Comparison of ENCODE assay signal across 9 cellular contexts in the genomic region with DNA sequence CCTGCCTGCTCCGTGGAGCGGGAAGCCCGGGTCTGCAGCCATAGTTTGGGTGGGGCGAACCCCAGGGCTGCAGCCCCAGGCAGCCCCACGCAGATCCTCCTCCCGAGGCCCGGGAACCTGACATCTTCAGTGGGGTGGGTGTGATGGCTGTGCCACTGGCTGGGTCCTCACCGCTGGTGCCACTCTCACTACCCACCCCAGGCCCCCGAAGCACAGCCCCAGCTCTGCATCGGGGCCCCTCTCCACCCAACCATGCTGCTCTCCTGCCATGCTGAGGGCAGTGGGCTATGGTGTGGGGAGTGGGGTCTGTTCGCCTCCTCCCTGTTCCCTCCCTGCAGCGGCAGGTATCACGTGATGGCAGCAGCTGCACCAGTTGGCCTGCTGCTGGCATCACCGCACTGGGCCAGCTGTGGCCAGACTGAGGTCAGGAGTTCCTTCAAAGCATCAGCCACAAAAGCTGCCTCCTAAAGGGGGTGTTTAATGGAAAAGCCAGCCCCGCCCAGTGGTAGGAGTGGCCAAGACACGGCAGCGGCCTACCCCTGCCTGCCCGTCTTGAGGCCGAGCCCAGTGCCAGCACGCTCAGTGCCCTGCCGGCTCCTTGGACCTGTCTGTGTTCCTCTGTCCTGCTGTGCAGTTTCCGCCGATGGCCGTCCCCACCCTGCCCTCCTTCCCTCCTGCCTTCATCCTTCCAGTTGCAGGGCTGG. TPM values are rescaled to one million over a fixed set of nuclear protein-coding genes. Genes with fewer than 3 reads are reported as not detected.
DNase-seq lines count a peak whose midpoint lies in the region; ATAC-seq, FAIRE-seq and TF ChIP-seq lines count a peak whose summit lies in the region.
"Had no signal": no experiment of that assay in that cellular context is flagged by ENCODE, and none has a peak within 500 bp of the region (broad histone marks: within the 10 kb centered on the region; RNA-seq: fewer than 3 reads in every experiment).

No MANE protein-coding gene starts in this region.

- TF ChIP-seq EP300 in H1 (IDR thresholded peaks at IDR 0.05; ENCODE audit: borderline replicate concordance in 1 of 2, low read depth in 2 of 2, low read length in 2 of 2) = no peak

- POLR2A ChIA-PET in H1 (lab: Charles Lee; ENCODE audit: partially characterized antibody) = interaction anchor here (1.2 to 2.7 kb wide), 4 partner anchors 11 to 25 kb away, joined by 3 to 17 read pairs (median 3); partner anchors contain the start of gene KCTD5

- H3K9me3 ChIP-seq in H1 (ENCODE audit: insufficient read depth in 2 of 2, low read depth in 1 of 2, low read length in 1 of 2) = no peaks in the 10 kb centered on the region
- H3K9me3 ChIP-seq in lung (ENCODE audit: control insufficient read depth in 2 of 2, insufficient read depth in 1 of 2, low read length in 1 of 2) = no peaks in the 10 kb centered on the region

- peak overlapping the region; percentile 95 for H4K8ac ChIP-seq in H1 (ENCODE audit: extremely low read depth, insufficient read depth, low read length)

- H3K14ac ChIP-seq in H1 (ENCODE audit: insufficient read length) = no peak overlapping the region

- no peak for TF ChIP-seq CTCF in H1 (IDR thresholded peaks at IDR 0.05; ENCODE audit: control extremely low read depth in 1 of 3, insufficient read depth in 1 of 3, low read depth in 1 of 3, low read length in 3 of 3)
- no peak for TF ChIP-seq CTCF in lung (IDR thresholded peaks at IDR 0.05; ENCODE audit: control extremely low read depth, extremely low read depth)
- no peak for TF ChIP-seq CTCF in osteocyte (IDR thresholded peaks at IDR 0.05)

- H4K5ac ChIP-seq in H1 (ENCODE audit: insufficient read length, low read depth, low read length) = peak overlapping the region; percentile 66

- H3K27me3 Mint-ChIP-seq in osteocyte (ENCODE audit: unreplicated experiment) = no peaks in the 10 kb centered on the region
- no peaks in the 10 kb centered on the region for H3K27me3 Mint-ChIP-seq in activated T-cell treated with anti-CD3 and anti-CD28 coated beads, Interleukin-2, amount 50 U/mL, for 24 hours

- H3K4me1 Mint-ChIP-seq in osteocyte (ENCODE audit: unreplicated experiment) = no peaks in the 10 kb centered on the region
- peaks cover 15% of the 10 kb centered on the region for H3K4me1 Mint-ChIP-seq in activated T-cell treated with anti-CD3 and anti-CD28 coated beads, Interleukin-2, amount 50 U/mL, for 24 hours (ENCODE audit: low read depth)

- H3K27me3 ChIP-seq in H1 (replicated peaks in 1 of 4; ENCODE audit: control insufficient read depth in 3 of 4, extremely low read depth in 1 of 4, insufficient read depth in 3 of 4, low read length in 3 of 4) = no peaks in the 10 kb centered on the region
- no peaks in the 10 kb centered on the region for H3K27me3 ChIP-seq in lung (ENCODE audit: control insufficient read depth, insufficient read depth)
- H3K27me3 ChIP-seq: brain microvascular endothelial cell had no signal

- H3K56ac ChIP-seq in H1 (replicated peaks; ENCODE audit: insufficient read length, low read depth, low read length) = no peak overlapping the region

- H3K4me1 ChIP-seq in H1 (replicated peaks in 1 of 4; ENCODE audit: control insufficient read depth in 3 of 4, insufficient read depth in 4 of 4, low read length in 3 of 4) (peaks cover 0 to 7% (median 5%) of the 10 kb centered on the region in 4 experiments; a peak in 6 of 7 replicates), lung (ENCODE audit: control insufficient read depth in 2 of 2, insufficient read depth in 2 of 2, low read length in 2 of 2) (peaks cover 0 to 11% of the 10 kb centered on the region in 2 donors)

- peaks cover 0 to 24% of the 10 kb centered on the region in 2 experiments; a peak in 2 of 4 replicates for H3K79me2 ChIP-seq in H1 (ENCODE audit: control insufficient read depth in 1 of 2, insufficient read depth in 2 of 2, low read length in 2 of 2)

- H3K36me3 Mint-ChIP-seq in osteocyte (ENCODE audit: unreplicated experiment) = peaks cover 9% of the 10 kb centered on the region
- H3K36me3 Mint-ChIP-seq in activated T-cell treated with anti-CD3 and anti-CD28 coated beads, Interleukin-2, amount 50 U/mL, for 24 hours (ENCODE audit: low read depth) = peaks cover 50% of the 10 kb centered on the region

- peaks cover 3 to 10% of the 10 kb centered on the region in 2 experiments for H4K20me1 ChIP-seq in H1 (replicated peaks in 1 of 2; ENCODE audit: control insufficient read depth in 1 of 2, insufficient read depth in 2 of 2, low read length in 2 of 2)

- H3K79me1 ChIP-seq in H1 (ENCODE audit: low read depth, low read length) = peaks cover 15% of the 10 kb centered on the region

- H3K18ac ChIP-seq in H1 (ENCODE audit: extremely low read depth, low read length) = no peak overlapping the region; the same call in 1 of the 2 replicates

- H3K4me2 ChIP-seq in H1 (ENCODE audit: insufficient read depth in 1 of 2, low read depth in 2 of 2, low read length in 2 of 2) = no peak overlapping the region

- no peak overlapping the region for H2BK20ac ChIP-seq in H1 (ENCODE audit: low read length)

- WGBS in H1 (ENCODE audit: extremely low coverage in 1 of 2, insufficient coverage in 1 of 2, insufficient read length in 1 of 2, insufficient replicate concordance in 2 of 2, low coverage in 1 of 2, low lambda C conversion rate in 2 of 2, missing lambda C conversion rate in 1 of 2), 2 experiments = 85% methylated on average over 19 of the region's 24 CpGs; no CpG with 5 or more reads in 1 of the 2 experiments
- WGBS in lung, 2 donors = 85 to 88% methylated on average over 22 to 24 of the region's 24 CpGs

- H3K36me3 ChIP-seq in H1 (ENCODE audit: control insufficient read depth in 2 of 4, insufficient read depth in 4 of 4, low read length in 3 of 4) = peaks cover 0 to 3% (median under 1%) of the 10 kb centered on the region in 4 experiments; a peak in 3 of 8 replicates
- peaks cover 6 to 31% of the 10 kb centered on the region in 2 donors for H3K36me3 ChIP-seq in lung (ENCODE audit: control insufficient read depth in 2 of 2, insufficient read depth in 2 of 2, low read length in 2 of 2)

- H4K91ac ChIP-seq in H1 (replicated peaks; ENCODE audit: insufficient read length, low read length) = no peak overlapping the region

- H3K9ac ChIP-seq in H1 (replicated peaks in 1 of 4; ENCODE audit: extremely low read depth in 1 of 4, low read depth in 3 of 4, low read length in 3 of 4) = no peak overlapping the region

- H3K4me3 Mint-ChIP-seq in osteocyte (ENCODE audit: unreplicated experiment) = no peak overlapping the region
- H3K4me3 Mint-ChIP-seq in activated T-cell treated with anti-CD3 and anti-CD28 coated beads, Interleukin-2, amount 50 U/mL, for 24 hours = no peak overlapping the region

- H2AK5ac ChIP-seq in H1 (ENCODE audit: low read depth, low read length) = no peak overlapping the region

- H2AFZ ChIP-seq in H1 (ENCODE audit: low read length) = no peak overlapping the region

- CTCF ChIA-PET in H1 (lab: Charles Lee; ENCODE audit: partially characterized antibody) = interaction anchor here (2.2 kb wide), 1 partner anchor 10 kb away, joined by 6 read pairs; no protein-coding TSS in a partner anchor

- TF ChIP-seq RAD21 in H1 (IDR thresholded peaks at IDR 0.05 in 1 of 2, conservative IDR thresholded peaks at IDR 0.05 in 1 of 2; ENCODE audit: low read depth in 2 of 2, low read length in 2 of 2) = no peak

- H2BK5ac ChIP-seq in H1 (ENCODE audit: low read depth, low read length) = no peak overlapping the region

- DNase-seq in NCI-H2227 treated with DMSO at 0.1 percent for 48 hours (lab: John Stamatoyannopoulos, UW) (peak; percentile 50), H1 (ENCODE audit: low read depth in 1 of 2, low spot score in 2 of 2) (no peak), lung (ENCODE audit: low spot score) (no peak), substantia nigra (lab: John Stamatoyannopoulos, UW) (peak in 48 of 49 donors; percentile 13 to 91 (median 68)), osteocyte (ENCODE audit: extremely low spot score, unreplicated experiment) (no peak), SW480 (ENCODE audit: low spot score) (no peak)
- no peak for DNase-seq in activated T-cell treated with anti-CD3 and anti-CD28 coated beads, Interleukin-2, amount 50 U/mL, for 24 hours
- DNase-seq: brain microvascular endothelial cell, NCI-H526 had no signal

- H3K27ac Mint-ChIP-seq in osteocyte (ENCODE audit: unreplicated experiment) = no peak overlapping the region
- H3K27ac Mint-ChIP-seq in activated T-cell treated with anti-CD3 and anti-CD28 coated beads, Interleukin-2, amount 50 U/mL, for 24 hours = no peak overlapping the region

- H3K23ac ChIP-seq in H1 (ENCODE audit: insufficient read length) = no peak overlapping the region

- no peaks in the 10 kb centered on the region for H3K23me2 ChIP-seq in H1 (ENCODE audit: low read depth, low read length)

- no peak overlapping the region for H2BK15ac ChIP-seq in H1 (ENCODE audit: low read length)

- H3K4me3 ChIP-seq in H1 (ENCODE audit: extremely low read depth in 1 of 4, insufficient read depth in 2 of 4, low read depth in 3 of 4, low read length in 4 of 4) (no peak overlapping the region), lung (no peak overlapping the region)

- no peak for FAIRE-seq in H1 (lab: Jason Lieb, UNC)

- H2BK120ac ChIP-seq in H1 (replicated peaks; ENCODE audit: low read depth, low read length) = no peak overlapping the region

- no peak for TF ChIP-seq POLR2A in H1 (IDR thresholded peaks at IDR 0.05; ENCODE audit: control extremely low read depth in 1 of 2, low read depth in 2 of 2, low read length in 2 of 2)

- H3K27ac ChIP-seq in H1 (ENCODE audit: low read depth, low read length) (no peak overlapping the region), lung (ENCODE audit: low read depth in 1 of 2, low read length in 1 of 2) (peak overlapping the region; percentile 45 to 60), substantia nigra (ENCODE audit: low read depth, low read length, poor library complexity, severe bottlenecking) (peak overlapping the region; percentile 96)
- H3K27ac ChIP-seq: brain microvascular endothelial cell had no signal

- no peaks in the 10 kb centered on the region for H3K9me3 Mint-ChIP-seq in osteocyte (ENCODE audit: unreplicated experiment)
- H3K9me3 Mint-ChIP-seq in activated T-cell treated with anti-CD3 and anti-CD28 coated beads, Interleukin-2, amount 50 U/mL, for 24 hours = no peaks in the 10 kb centered on the region

- H3K4ac ChIP-seq in H1 (replicated peaks; ENCODE audit: insufficient read length, low read depth, low read length) = no peak overlapping the region

- peak; percentile 9 for ATAC-seq in lung (ENCODE audit: insufficient read depth, low FRiP score)

- no peak overlapping the region for H2BK12ac ChIP-seq in H1 (ENCODE audit: low read depth, low read length)

RNA-seq across cellular contexts. Expression of gene KCTD5, which starts 10.8 kb away (rescaled TPM):
- 24.8 and 26.6 TPM in 2 replicates for total RNA-seq in H1 (2021; fragmentation: NEBNext Ultra II Directional; extraction: Animal tissue kit (Norgen Biotek cat#: 25700))
- polyA plus RNA-seq in H1 (2011; rRNA removed) (31.8 and 46.8 TPM in 2 replicates), lung (10 to 100 TPM; 17.1 to 31.8 TPM)
- 38.3 TPM for polyA plus RNA-seq in H1 (2011; cell fraction: cytosol; rRNA removed)
- 28.2 TPM for polyA plus RNA-seq in H1 (2011; cell fraction: nucleus; rRNA removed)
- 14.3 to 21.1 TPM (median 19.7 TPM) in 4 replicates for polyA plus RNA-seq in H1 (2012, experiment 1 of 2)
- polyA plus RNA-seq in H1 (2012, experiment 2 of 2) = 24.0 TPM
- polyA plus RNA-seq in H1 (2013, experiment 1 of 2) = 22.7 TPM
- 25.6 TPM for polyA plus RNA-seq in H1 (2013, experiment 2 of 2)
- 14.1 and 15.5 TPM in 2 replicates for polyA minus RNA-seq in H1 (2011; rRNA and poly(A)+ RNA removed)
- polyA minus RNA-seq in H1 (2011; cell fraction: cytosol; rRNA and poly(A)+ RNA removed) = 12.3 TPM
- polyA minus RNA-seq in H1 (2011; cell fraction: nucleus; rRNA and poly(A)+ RNA removed) = 29.0 TPM
- total RNA-seq in lung (10 to 100 TPM; 18.0 to 31.3 TPM), osteocyte (28.0 and 28.1 TPM in 2 replicates)

RNA-seq across cellular contexts. Expression of gene PRSS27, which starts 26.9 kb away (rescaled TPM):
- 1.3 and 2.2 TPM in 2 replicates for total RNA-seq in H1 (2021; fragmentation: NEBNext Ultra II Directional; extraction: Animal tissue kit (Norgen Biotek cat#: 25700))
- polyA plus RNA-seq in H1 (2011; rRNA removed) (7.5 and 10.5 TPM in 2 replicates), lung (1 to 10 TPM; 1.8 to 2.5 TPM)
- polyA plus RNA-seq in H1 (2011; cell fraction: cytosol; rRNA removed) = 9.6 TPM
- 9.4 TPM for polyA plus RNA-seq in H1 (2011; cell fraction: nucleus; rRNA removed)
- 2.8 to 4.0 TPM (median 3.3 TPM) in 4 replicates for polyA plus RNA-seq in H1 (2012, experiment 1 of 2)
- 1.9 TPM for polyA plus RNA-seq in H1 (2012, experiment 2 of 2)
- 2.7 TPM for polyA plus RNA-seq in H1 (2013, experiment 1 of 2)
- 2.2 TPM for polyA plus RNA-seq in H1 (2013, experiment 2 of 2)
- 0.95 and 1.1 TPM in 2 replicates for polyA minus RNA-seq in H1 (2011; rRNA and poly(A)+ RNA removed)
- 2.5 TPM for polyA minus RNA-seq in H1 (2011; cell fraction: cytosol; rRNA and poly(A)+ RNA removed)
- polyA minus RNA-seq in H1 (2011; cell fraction: nucleus; rRNA and poly(A)+ RNA removed) = 3.3 TPM
- total RNA-seq in lung (1 to 10 TPM; 1.1 to 2.4 TPM), osteocyte (4.2 and 5.5 TPM in 2 replicates)

RNA-seq across cellular contexts. Expression of gene SRRM2, which starts 59.3 kb away (rescaled TPM):
- total RNA-seq in H1 (2021; fragmentation: NEBNext Ultra II Directional; extraction: Animal tissue kit (Norgen Biotek cat#: 25700)) = 563 and 579 TPM in 2 replicates
- 300 and 654 TPM in 2 replicates for polyA plus RNA-seq in H1 (2011; rRNA removed)
- 295 TPM for polyA plus RNA-seq in H1 (2011; cell fraction: cytosol; rRNA removed)
- 2,432 TPM for polyA plus RNA-seq in H1 (2011; cell fraction: nucleus; rRNA removed)
- 719 to 870 TPM (median 834 TPM) in 4 replicates for polyA plus RNA-seq in H1 (2012, experiment 1 of 2)
- 118 TPM for polyA plus RNA-seq in H1 (2012, experiment 2 of 2)
- 837 TPM for polyA plus RNA-seq in H1 (2013, experiment 1 of 2)
- polyA plus RNA-seq in H1 (2013, experiment 2 of 2) = 754 TPM
- polyA minus RNA-seq in H1 (2011; rRNA and poly(A)+ RNA removed) = 129 and 194 TPM in 2 replicates
- 277 TPM for polyA minus RNA-seq in H1 (2011; cell fraction: cytosol; rRNA and poly(A)+ RNA removed)
- 360 TPM for polyA minus RNA-seq in H1 (2011; cell fraction: nucleus; rRNA and poly(A)+ RNA removed)
- 100 to 1,000 TPM; 316 to 541 TPM for total RNA-seq in lung
- polyA plus RNA-seq in lung = 100 to 1,000 TPM; 353 to 589 TPM
- total RNA-seq in osteocyte = 536 and 572 TPM in 2 replicates

Comparison
In these comparisons a context has a peak if more than half of its experiments do, and no peak if none do; other contexts are left out.
1. DNase-seq: peak in NCI-H2227 treated with DMSO at 0.1 percent for 48 hours (single experiment) and substantia nigra (48 of 49); none in H1 (0 of 2), lung (single experiment), osteocyte (single experiment), activated T-cell treated with anti-CD3 and anti-CD28 coated beads, Interleukin-2, amount 50 U/mL, for 24 hours (single experiment) and SW480 (single experiment).